35 cellular contexts compared by ENCODE assay signal in genomic region chr1:99782920-99783319, GRCh38.
"Had no signal": no experiment of that assay in that cellular context is flagged by ENCODE, and none has a peak within 500 bp of the region (broad histone marks: within the 10 kb centered on the region; RNA-seq: fewer than 3 reads in every experiment).

No MANE protein-coding gene starts in this region.

- H3K4me3 ChIP-seq: MG63 had no signal

- H3K36me3 ChIP-seq: MG63 had no signal

- DNase-seq: Karpas-422, Kasumi-1, MG63, MM.1S, MV-4-11, NCI-H1048, NCI-H1092, NCI-H1092 treated with DMSO at 0.1 percent for 48 hours, NCI-H1105, NCI-H1105 treated with DMSO at 0.1 percent for 48 hours, NCI-H1417, NCI-H1417 treated with DMSO at 0.1 percent for 48 hours, NCI-H1436, NCI-H1436 treated with DMSO at 0.1 percent for 48 hours, NCI-H146, NCI-H1694, NCI-H1694 treated with DMSO at 0.1 percent for 48 hours, NCI-H187, NCI-H187 treated with DMSO at 0.1 percent for 48 hours, NCI-H1930, NCI-H2029, NCI-H2029 treated with DMSO at 0.1 percent for 48 hours, NCI-H2081, NCI-H2081 treated with DMSO at 0.1 percent for 48 hours, NCI-H2107, NCI-H2171, NCI-H2171 treated with DMSO at 0.1 percent for 48 hours, NCI-H2227 treated with DMSO at 0.1 percent for 48 hours, NCI-H226, NCI-H345, NCI-H446, NCI-H446 treated with DMSO at 0.1 percent for 48 hours, NCI-H510A, NCI-H510A treated with DMSO at 0.1 percent for 48 hours, NCI-H524 had no signal

- H3K9me3 ChIP-seq: MG63 had no signal
